ENCODE assay signal across 1 cellular context in the genomic region with DNA sequence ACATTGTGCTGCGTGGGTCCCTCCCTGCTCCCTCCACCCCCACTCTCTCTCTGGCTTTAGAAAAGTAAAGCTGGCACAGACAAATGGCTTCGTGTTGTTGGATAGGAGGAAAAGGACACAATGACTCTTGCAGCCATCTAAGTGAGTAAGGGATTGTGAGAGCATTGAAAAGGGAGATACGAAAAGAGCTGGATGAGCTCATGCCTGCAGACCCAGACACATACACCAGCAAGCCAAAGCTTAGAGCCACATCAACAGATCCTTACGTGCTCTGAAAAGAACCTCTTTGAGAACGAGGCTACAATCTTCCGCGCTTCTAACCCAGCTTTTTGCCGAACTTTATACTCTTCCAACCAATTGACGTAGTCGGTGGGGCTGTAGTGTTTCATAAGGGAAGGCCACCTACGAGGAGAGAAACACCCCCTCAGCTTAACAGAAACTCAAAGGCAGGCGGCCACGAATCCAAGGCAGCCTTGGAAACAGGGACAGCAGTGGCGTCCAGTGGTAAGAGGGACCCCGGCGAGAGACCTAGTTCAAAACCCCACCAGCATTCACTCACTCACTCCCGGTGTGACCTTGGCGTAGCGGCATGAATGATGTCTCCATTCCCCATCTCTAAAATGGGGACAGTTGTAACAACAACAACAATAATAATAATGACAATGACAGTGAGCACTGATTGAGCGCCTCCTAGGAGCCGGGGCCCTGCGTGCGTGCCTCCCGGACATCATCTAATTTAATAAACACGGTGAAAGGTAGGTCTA.
TF ChIP-seq lines count a peak whose summit lies in the region.

No MANE protein-coding gene starts in this region.

TF ChIP-seq in H1, 55 proteins besides CTCF, POLR2A, EP300 and RAD21:
- TF ChIP-seq SAP30 (IDR thresholded peaks at IDR 0.05; ENCODE audit: insufficient read depth, insufficient replicate concordance, low read length) (peak; percentile 5), KDM1A (IDR thresholded peaks at IDR 0.05; ENCODE audit: borderline replicate concordance, low read length) (peak; percentile 53; the same call in 1 of the 2 replicates)
- TF ChIP-seq, protein P1, sequence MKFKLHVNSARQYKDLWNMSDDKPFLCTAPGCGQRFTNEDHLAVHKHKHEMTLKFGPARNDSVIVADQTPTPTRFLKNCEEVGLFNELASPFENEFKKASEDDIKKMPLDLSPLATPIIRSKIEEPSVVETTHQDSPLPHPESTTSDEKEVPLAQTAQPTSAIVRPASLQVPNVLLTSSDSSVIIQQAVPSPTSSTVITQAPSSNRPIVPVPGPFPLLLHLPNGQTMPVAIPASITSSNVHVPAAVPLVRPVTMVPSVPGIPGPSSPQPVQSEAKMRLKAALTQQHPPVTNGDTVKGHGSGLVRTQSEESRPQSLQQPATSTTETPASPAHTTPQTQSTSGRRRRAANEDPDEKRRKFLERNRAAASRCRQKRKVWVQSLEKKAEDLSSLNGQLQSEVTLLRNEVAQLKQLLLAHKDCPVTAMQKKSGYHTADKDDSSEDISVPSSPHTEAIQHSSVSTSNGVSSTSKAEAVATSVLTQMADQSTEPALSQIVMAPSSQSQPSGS (IDR thresholded peaks at IDR 0.05; ENCODE audit: low read length): no peak
